12 cellular contexts compared by ENCODE assay signal in genomic region chr2:37085731-37086147, GRCh38. TPM values are rescaled to one million over a fixed set of nuclear protein-coding genes. Genes with fewer than 3 reads are reported as not detected.
DNase-seq lines count a peak whose midpoint lies in the region; TF ChIP-seq lines count a peak whose summit lies in the region.
"Had no signal": no experiment of that assay in that cellular context is flagged by ENCODE, and none has a peak within 500 bp of the region (broad histone marks: within the 10 kb centered on the region; RNA-seq: fewer than 3 reads in every experiment).

No MANE protein-coding gene starts in this region.

- DNase-seq in ELR (ENCODE audit: low read depth) = peak; percentile 89
- no peak for DNase-seq in OCI-LY7 (ENCODE audit: low spot score)
- peak; percentile 5 to 83 for DNase-seq in fibroblast of lung (ENCODE audit: low read depth in 2 of 2)
- no peak for DNase-seq in GM13977 (ENCODE audit: low spot score)
- DNase-seq in H7 = no peak
- no peak for DNase-seq in NCI-H1417 treated with DMSO at 0.1 percent for 48 hours (lab: John Stamatoyannopoulos, UW)
- no peak for DNase-seq in hypothalamus (lab: John Stamatoyannopoulos, UW)
- DNase-seq: activated CD4-positive, alpha-beta T cell treated with anti-CD3 and anti-CD28 coated beads, Interleukin-2, amount 10 ng/mL, durations not matched to agents 7 days and 5 days; DMS79; nucleus accumbens; Peyer's patch had no signal

- no peak overlapping the region for H3K27ac ChIP-seq in ACC112 (ENCODE audit: low read depth, low read length)
- H3K27ac ChIP-seq in OCI-LY7 (ENCODE audit: low read depth, low read length, poor library complexity, severe bottlenecking) = no peak overlapping the region
- H3K27ac ChIP-seq in fibroblast of lung (ENCODE audit: insufficient read depth, low read length) = no peak overlapping the region

- H3K4me1 ChIP-seq in ACC112 (ENCODE audit: control insufficient read depth, insufficient read depth, low read length, unreplicated experiment) (peaks cover 20% of the 10 kb centered on the region), OCI-LY7 (ENCODE audit: insufficient read depth, low read length, poor library complexity, severe bottlenecking) (peaks cover 67% of the 10 kb centered on the region), fibroblast of lung (ENCODE audit: control insufficient read depth, extremely low read depth, insufficient read depth, low read length) (peaks cover 10% of the 10 kb centered on the region)

- POLR2A ChIA-PET in OCI-LY7 (lab: Charles Lee) = interaction anchor here (0.6 to 2.9 kb wide), 12 partner anchors 9 to 707 kb away, joined by 3 to 8 read pairs (median 3); partner anchors contain the start of genes CEBPZ and NDUFAF7

- no peaks in the 10 kb centered on the region for H4K20me1 ChIP-seq in OCI-LY7 (ENCODE audit: insufficient read depth, low read length)
- H4K20me1 ChIP-seq in fibroblast of lung (ENCODE audit: control insufficient read depth, extremely low read depth, insufficient read depth, low read length) = no peaks in the 10 kb centered on the region

- peaks cover 22% of the 10 kb centered on the region for H3K79me2 ChIP-seq in ACC112 (ENCODE audit: control insufficient read depth, insufficient read depth, low read length, unreplicated experiment)
- H3K79me2 ChIP-seq in OCI-LY7 (ENCODE audit: insufficient read depth, low read depth, low read length) = peaks cover 37% of the 10 kb centered on the region; the same call in 1 of the 2 replicates
- H3K79me2 ChIP-seq in fibroblast of lung (ENCODE audit: control insufficient read depth, insufficient read depth, low read length) = peaks cover 12% of the 10 kb centered on the region

- BruUV-seq in OCI-LY7 (replicated peaks; lab: Mats Ljungman, UMichigan) = no TSS peak

- peak overlapping the region; percentile 82 for H3K4me2 ChIP-seq in OCI-LY7 (ENCODE audit: low read length)
- H3K4me2 ChIP-seq in fibroblast of lung (ENCODE audit: extremely low read depth, insufficient read depth, low read length) = no peak overlapping the region

- H3K9me3 ChIP-seq in OCI-LY7 (ENCODE audit: low read length) (no peaks in the 10 kb centered on the region), fibroblast of lung (ENCODE audit: control insufficient read depth, insufficient read depth, low read depth, low read length) (no peaks in the 10 kb centered on the region)
- H3K9me3 ChIP-seq: Peyer's patch had no signal

- H3K4me3 ChIP-seq in ACC112 (ENCODE audit: low read depth, low read length) (peak overlapping the region; percentile 95), OCI-LY7 (ENCODE audit: low read depth, low read length, poor library complexity, severe bottlenecking) (peak overlapping the region; percentile 80), fibroblast of lung (replicated peaks in 1 of 4; ENCODE audit: control extremely low read depth in 1 of 4, insufficient read depth in 1 of 4, low read depth in 3 of 4, low read length in 4 of 4) (peak overlapping the region in 1 of 4 experiments; percentile 95), H7 (ENCODE audit: insufficient read depth, low read depth, low read length) (no peak overlapping the region)

- in situ Hi-C loops in GM13977 (cut with MboI; ENCODE audit: low pct_unique_long_range_greater_than_20kb, low sequenced_read_pairs, unreplicated experiment) = no loop called here

- H3K9ac ChIP-seq in fibroblast of lung (ENCODE audit: insufficient read depth, low read length) = no peak overlapping the region

- H3K36me3 ChIP-seq in ACC112 (ENCODE audit: insufficient read depth, low read length) (peaks cover 19% of the 10 kb centered on the region), OCI-LY7 (ENCODE audit: insufficient read depth, low read length) (peaks cover 38% of the 10 kb centered on the region), fibroblast of lung (ENCODE audit: control insufficient read depth, insufficient read depth, low read length) (peaks cover 2% of the 10 kb centered on the region), H7 (replicated peaks; ENCODE audit: control insufficient read depth, insufficient read depth, low read length) (no peaks in the 10 kb centered on the region)

- H2AFZ ChIP-seq in ACC112 (ENCODE audit: low read length, unreplicated experiment) = no peak overlapping the region
- H2AFZ ChIP-seq in OCI-LY7 (ENCODE audit: low read length) = no peak overlapping the region
- no peak overlapping the region for H2AFZ ChIP-seq in fibroblast of lung (ENCODE audit: low read length)

- CTCF ChIA-PET in OCI-LY7 (lab: Charles Lee; ENCODE audit: unreplicated experiment) = no interaction called here

- TF ChIP-seq CTCF in OCI-LY7 (conservative IDR thresholded peaks at IDR 0.05; ENCODE audit: low read length) = no peak
- TF ChIP-seq CTCF in fibroblast of lung (conservative IDR thresholded peaks at IDR 0.05 in 1 of 2, IDR thresholded peaks at IDR 0.05 in 1 of 2; ENCODE audit: low read depth in 1 of 2, low read length in 2 of 2) = no peak
- no peak for TF ChIP-seq CTCF in GM13977 (IDR thresholded peaks at IDR 0.05; ENCODE audit: extremely low read depth, insufficient read depth, missing control alignments)

- no peaks in the 10 kb centered on the region for H3K9me2 ChIP-seq in OCI-LY7 (ENCODE audit: insufficient read depth, low read length)

- intact Hi-C loops in OCI-LY7 (cut with micrococcal nuclease; ENCODE audit: unreplicated experiment) = loop anchor here (10.0 kb wide), 2 partner anchors 289 to 731 kb away; partner anchors contain the start of gene CRIM1

- H3K27me3 ChIP-seq in ACC112 (ENCODE audit: insufficient read depth, low read length) (no peaks in the 10 kb centered on the region), fibroblast of lung (ENCODE audit: control insufficient read depth, insufficient read depth, low read length) (no peaks in the 10 kb centered on the region), H7 (ENCODE audit: control insufficient read depth, insufficient read depth, low read length) (no peaks in the 10 kb centered on the region)
- H3K27me3 ChIP-seq: Peyer's patch had no signal

RNA-seq across cellular contexts. Expression of gene GPATCH11, which starts 1.4 kb away (rescaled TPM):
- total RNA-seq in OCI-LY7 (2014; rRNA removed; shearing (Covaris generic)) = 11.6 and 21.2 TPM in 2 replicates
- 18.9 and 24.5 TPM in 2 replicates for total RNA-seq in OCI-LY7 (2022)
- 5.9 and 6.4 TPM in 2 replicates for total RNA-seq in fibroblast of lung
- polyA plus RNA-seq in fibroblast of lung = 7.2 and 7.9 TPM in 2 replicates
- polyA plus RNA-seq in fibroblast of lung (2012) = 6.4 and 7.0 TPM in 2 replicates
- polyA minus RNA-seq in fibroblast of lung (ENCODE audit: low replicate concordance) = 0.08 and 0.52 TPM in 2 replicates
- 4.8 and 5.1 TPM in 2 replicates for total RNA-seq in H7 (2014; rRNA removed; shearing (Covaris generic))

RNA-seq across cellular contexts. Expression of gene HEATR5B, which starts 1.6 kb away (rescaled TPM):
- total RNA-seq in OCI-LY7 (2014; rRNA removed; shearing (Covaris generic)) = 23.8 TPM in 2 replicates
- 31.3 and 34.5 TPM in 2 replicates for total RNA-seq in OCI-LY7 (2022)
- 16.7 and 22.0 TPM in 2 replicates for total RNA-seq in fibroblast of lung
- polyA plus RNA-seq in fibroblast of lung = 11.5 and 15.7 TPM in 2 replicates
- 5.5 and 7.2 TPM in 2 replicates for polyA plus RNA-seq in fibroblast of lung (2012)
- 12.0 and 12.7 TPM in 2 replicates for polyA minus RNA-seq in fibroblast of lung (ENCODE audit: low replicate concordance)
- 10.5 and 11.6 TPM in 2 replicates for total RNA-seq in H7 (2014; rRNA removed; shearing (Covaris generic))

Comparison
In these comparisons a context has a peak if more than half of its experiments do, and no peak if none do; other contexts are left out.
1. DNase-seq: peak in ELR (single experiment) and fibroblast of lung (2 of 2); none in OCI-LY7 (single experiment), GM13977 (single experiment), H7 (single experiment), NCI-H1417 treated with DMSO at 0.1 percent for 48 hours (single experiment) and hypothalamus (0 of 51).